Comparison of ENCODE assay signal across 8 cellular contexts in the genomic region with DNA sequence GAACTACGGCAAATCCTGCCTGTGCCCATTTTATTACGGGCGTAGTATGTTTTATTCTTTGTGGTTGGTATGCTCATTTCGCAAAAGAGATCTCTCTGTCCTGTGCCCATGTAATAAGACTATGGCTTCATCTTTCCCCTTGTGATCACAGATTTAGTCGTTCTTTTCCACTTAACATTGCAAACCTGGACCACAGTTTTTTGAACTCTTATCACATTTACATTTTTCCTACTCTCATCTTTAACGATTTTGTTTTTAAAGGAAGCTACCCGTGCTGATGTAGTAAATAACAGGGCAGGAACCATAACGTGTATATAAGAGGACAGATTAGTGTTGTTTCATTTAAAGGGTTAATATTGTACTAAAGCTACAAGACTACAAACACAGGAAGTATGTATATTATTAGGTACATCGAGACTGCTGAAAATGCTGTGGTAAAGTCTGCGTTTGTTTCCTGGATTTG. TPM values are rescaled to one million over a fixed set of nuclear protein-coding genes. Genes with fewer than 3 reads are reported as not detected.
DNase-seq lines count a peak whose midpoint lies in the region; ATAC-seq and TF ChIP-seq lines count a peak whose summit lies in the region.

No MANE protein-coding gene starts in this region.

- H3K9me3 ChIP-seq in iPS-18c (ENCODE audit: control insufficient read depth, insufficient read depth, low read length) (no peaks in the 10 kb centered on the region), stomach smooth muscle (ENCODE audit: control insufficient read depth in 2 of 2, low read length in 2 of 2) (no peaks in the 10 kb centered on the region)

- no peaks in the 10 kb centered on the region for H3K9me3 Mint-ChIP-seq in activated naive CD8-positive, alpha-beta T cell (ENCODE audit: low read depth)

- H3K27me3 ChIP-seq in BJ (ENCODE audit: control insufficient read depth, insufficient read depth, low read length) (no peaks in the 10 kb centered on the region), stomach smooth muscle (ENCODE audit: control insufficient read depth in 1 of 2, insufficient read depth in 2 of 2, low read length in 2 of 2) (no peaks in the 10 kb centered on the region)

- H3K36me3 Mint-ChIP-seq in activated naive CD8-positive, alpha-beta T cell = no peaks in the 10 kb centered on the region

- peaks cover 36% of the 10 kb centered on the region for H3K4me1 Mint-ChIP-seq in activated naive CD8-positive, alpha-beta T cell (ENCODE audit: low read depth)

- peak overlapping the region; percentile 96 for H3K4me3 Mint-ChIP-seq in activated naive CD8-positive, alpha-beta T cell

- no peaks in the 10 kb centered on the region for H3K36me3 ChIP-seq in BJ (ENCODE audit: control insufficient read depth, insufficient read depth, low read length)
- H3K36me3 ChIP-seq in stomach smooth muscle (ENCODE audit: control insufficient read depth in 2 of 2, insufficient read depth in 2 of 2, low read length in 2 of 2) = no peaks in the 10 kb centered on the region

- peak overlapping the region; percentile 62 to 70 for H3K9ac ChIP-seq in stomach smooth muscle (ENCODE audit: low read length in 2 of 2)

- peaks cover 8% of the 10 kb centered on the region for H3K4me1 ChIP-seq in stomach smooth muscle (ENCODE audit: control insufficient read depth, insufficient read depth, low read length)

- H3K4me3 ChIP-seq in BJ (ENCODE audit: low read depth, low read length) (peak overlapping the region; percentile 57), iPS-18c (ENCODE audit: insufficient read depth, low read depth, low read length) (peak overlapping the region; percentile 86), stomach smooth muscle (ENCODE audit: low read length in 2 of 2) (peak overlapping the region; percentile 90 to 93)

- POLR2A ChIA-PET in BJ (lab: Charles Lee) = no interaction called here

- H3K27ac Mint-ChIP-seq in activated naive CD8-positive, alpha-beta T cell = peak overlapping the region; percentile 95

- peak overlapping the region; percentile 68 for H3K27ac ChIP-seq in stomach smooth muscle (ENCODE audit: low read length)

- TF ChIP-seq CTCF in BJ (IDR thresholded peaks at IDR 0.05; ENCODE audit: insufficient read depth, low read depth, low read length) = no peak

- DNase-seq in BJ (ENCODE audit: low read depth) (no peak), NCI-H1436 treated with DMSO at 0.1 percent for 48 hours (lab: John Stamatoyannopoulos, UW) (no peak), NCI-H187 (lab: John Stamatoyannopoulos, UW) (no peak)

- ATAC-seq in HG03097 (IDR thresholded peaks at IDR 0.05; ENCODE audit: low FRiP score, unreplicated experiment) (peak; percentile 1), HG03469 (IDR thresholded peaks at IDR 0.05; ENCODE audit: unreplicated experiment) (no peak)

- no peaks in the 10 kb centered on the region for H3K27me3 Mint-ChIP-seq in activated naive CD8-positive, alpha-beta T cell

- CTCF ChIA-PET in BJ (lab: Yijun Ruan, JAX) = interaction anchor here (2.1 kb wide), 1 partner anchor 148 kb away, joined by 6 read pairs; no protein-coding TSS in a partner anchor

RNA-seq across cellular contexts. Expression of a gene that starts 3.1 kb away (rescaled TPM):
- polyA plus RNA-seq in BJ (2011; rRNA removed) = 22.9 and 37.6 TPM in 2 replicates
- 60.9 and 75.8 TPM in 2 replicates for polyA minus RNA-seq in BJ (2011; rRNA and poly(A)+ RNA removed)
